33 cellular contexts compared by ENCODE assay signal in the genomic region with DNA sequence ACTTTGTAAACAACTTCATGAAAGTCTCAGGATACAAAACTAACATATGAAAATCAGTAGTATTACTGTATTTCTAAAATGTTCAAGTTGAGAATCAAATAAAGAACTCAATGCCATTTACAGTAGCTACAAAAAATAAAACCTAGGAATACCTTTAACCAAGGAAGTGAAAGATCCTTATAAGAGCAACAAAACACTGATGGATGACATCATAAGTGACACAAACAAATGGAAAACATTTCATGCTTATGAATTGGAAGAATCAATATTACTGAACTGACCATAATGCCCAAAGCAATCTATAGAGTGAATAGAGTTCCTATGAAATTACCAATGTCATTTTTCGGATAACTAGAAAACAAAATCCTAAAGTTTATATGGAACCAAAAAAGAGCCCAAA.
"Had no signal": no experiment of that assay in that cellular context is flagged by ENCODE, and none has a peak within 500 bp of the region (broad histone marks: within the 10 kb centered on the region; RNA-seq: fewer than 3 reads in every experiment).

No MANE protein-coding gene starts in this region.

- DNase-seq: activated effector memory CD4-positive, alpha-beta T cell treated with anti-CD3 and anti-CD28 coated beads, Interleukin-2, amount 50 U/mL, for 16 hours; activated effector memory CD4-positive, alpha-beta T cell treated with Interleukin-2 at 50 U/mL for 16 hours; activated gamma-delta T cell; activated gamma-delta T cell treated with Interleukin-2 at 50 U/mL for 16 hours; activated naive CD4-positive, alpha-beta T cell; activated naive CD4-positive, alpha-beta T cell treated with anti-CD3 and anti-CD28 coated beads for 36 hours; activated naive CD4-positive, alpha-beta T cell treated with anti-CD3 and anti-CD28 coated beads, Interleukin-2, amount 10 ng/mL, durations not matched to agents 7 days and 5 days; activated naive CD4-positive, alpha-beta T cell treated with anti-CD3 and anti-CD28 coated beads, Interleukin-2, amount 50 U/mL, for 16 hours; activated naive CD4-positive, alpha-beta T cell treated with Interleukin-2 at 50 U/mL for 16 hours; activated naive CD8-positive, alpha-beta T cell treated with anti-CD3 and anti-CD28 coated beads for 36 hours; activated naive CD8-positive, alpha-beta T cell treated with anti-CD3 and anti-CD28 coated beads, Interleukin-2, amount 10 ng/mL, durations not matched to agents 7 days and 5 days; activated naive CD8-positive, alpha-beta T cell treated with anti-CD3 and anti-CD28 coated beads, Interleukin-2, amount 50 U/mL, for 24 hours; activated T-cell treated with anti-CD3 and anti-CD28 coated beads, Interleukin-2, amount 50 U/mL, for 1 hour; activated T-cell treated with anti-CD3 and anti-CD28 coated beads, Interleukin-2, amount 50 U/mL, for 24 hours; activated T-cell treated with anti-CD3 and anti-CD28 coated beads, Interleukin-2, amount 50 U/mL, for 4 hours; activated T-cell treated with anti-CD3 and anti-CD28 coated beads, Interleukin-2, amount 50 U/mL, for 48 hours; activated T-cell treated with anti-CD3 and anti-CD28 coated beads, Interleukin-2, amount 50 U/mL, for 72 hours; adrenal gland; amniotic stem cell; amygdala; anterior cingulate cortex; aorta; body of pancreas; brain microvascular endothelial cell; caudate nucleus; central memory CD4-positive, alpha-beta T cell; cerebellar nuclear complex had no signal

- H3K27me3 ChIP-seq: adrenal gland, ascending aorta, body of pancreas, brain microvascular endothelial cell, breast epithelium, cardiac muscle cell had no signal

- H3K4me1 ChIP-seq: adrenal gland, ascending aorta, body of pancreas, breast epithelium had no signal

- FAIRE-seq: bronchial epithelial cell had no signal

- ATAC-seq: activated naive CD4-positive, alpha-beta T cell treated with anti-CD3 and anti-CD28 coated beads, Interleukin-2, amount 50 U/mL, for 72 hours; activated naive CD8-positive, alpha-beta T cell treated with anti-CD3 and anti-CD28 coated beads, Interleukin-2, amount 50 U/mL, for 24 hours; activated T-cell treated with anti-CD3 and anti-CD28 coated beads, Interleukin-2, amount 50 U/mL, for 4 hours; activated T-cell treated with anti-CD3 and anti-CD28 coated beads, Interleukin-2, amount 50 U/mL, for 72 hours; activated T-helper 17 cell treated with anti-CD3 and anti-CD28 coated beads, Interleukin-2, amount 50 U/mL, for 72 hours; body of pancreas had no signal

- H3K36me3 ChIP-seq: adrenal gland, ascending aorta, brain microvascular endothelial cell, breast epithelium, cardiac muscle cell had no signal

- H3K27ac ChIP-seq: adrenal gland, ascending aorta, body of pancreas, brain microvascular endothelial cell, breast epithelium, cardiac muscle cell had no signal

- H3K4me3 ChIP-seq: adrenal gland, ascending aorta, body of pancreas, breast epithelium, cardiac muscle cell had no signal
